Comparison of ENCODE assay signal across 20 cellular contexts in genomic region chr7:139966906-139967305, GRCh38.
A peak's percentile ranks its signal among the peaks of the same experiment; 100 is the strongest.
DNase-seq lines count a peak whose midpoint lies in the region; ATAC-seq, FAIRE-seq and TF ChIP-seq lines count a peak whose summit lies in the region.
"Had no signal": no experiment of that assay in that cellular context is flagged by ENCODE, and none has a peak within 500 bp of the region (broad histone marks: within the 10 kb centered on the region; RNA-seq: fewer than 3 reads in every experiment).

No MANE protein-coding gene starts in this region.

- H4K5ac ChIP-seq in IMR-90 (ENCODE audit: low read depth, low read length) = no peak overlapping the region

- H3K9ac ChIP-seq in IMR-90 (ENCODE audit: low read depth, low read length) = no peak overlapping the region
- H3K9ac ChIP-seq: BLaER1 had no signal

- H4K91ac ChIP-seq in IMR-90 (ENCODE audit: insufficient read depth, low read depth, low read length) = no peak overlapping the region

- H2AFZ ChIP-seq in IMR-90 (replicated peaks; ENCODE audit: low read length, poor library complexity) = no peak overlapping the region
- H2AFZ ChIP-seq: GM23338 had no signal

- H3K14ac ChIP-seq in IMR-90 (replicated peaks; ENCODE audit: low read depth, low read length) = no peak overlapping the region

- no peak overlapping the region for H3K4me2 ChIP-seq in IMR-90 (ENCODE audit: low read depth, low read length)
- H3K4me2 ChIP-seq: BLaER1, GM23338 had no signal

- H3K9me3 ChIP-seq in IMR-90 (ENCODE audit: control insufficient read depth, insufficient read depth, low read length) (no peaks in the 10 kb centered on the region), small intestine (ENCODE audit: control insufficient read depth, low read depth) (no peaks in the 10 kb centered on the region)
- H3K9me3 ChIP-seq: BLaER1, Caco-2, HAP-1 had no signal

- no peak overlapping the region for H3K56ac ChIP-seq in IMR-90 (ENCODE audit: extremely low read depth, insufficient read depth, low read length)

- no peak for TF ChIP-seq POLR2A in IMR-90 (IDR thresholded peaks at IDR 0.05; ENCODE audit: low read depth, low read length)

- intact Hi-C loops in IMR-90 (cut with micrococcal nuclease) (no loop called here), left colon (cut with DNase I, micrococcal nuclease) (no loop called here)

- TF ChIP-seq CTCF in IMR-90 (conservative IDR thresholded peaks at IDR 0.05; ENCODE audit: low read depth, low read length) = no peak

- no TSS peak for BruUV-seq in IMR-90 (replicated peaks; lab: Mats Ljungman, UMichigan)

- H3K27ac ChIP-seq in IMR-90 (ENCODE audit: insufficient read depth, low read length) (no peak overlapping the region), small intestine (ENCODE audit: low read depth in 1 of 2, low read length in 1 of 2) (no peak overlapping the region)
- H3K27ac ChIP-seq: BLaER1, C4-2B had no signal

- POLR2A ChIA-PET in IMR-90 (lab: Charles Lee; ENCODE audit: unreplicated experiment) = no interaction called here

- H4K8ac ChIP-seq in IMR-90 (ENCODE audit: low read depth in 2 of 2, low read length in 2 of 2) = no peak overlapping the region

- H3K4ac ChIP-seq in IMR-90 (ENCODE audit: low read depth, low read length) = no peak overlapping the region

- DNase-seq in IMR-90 (no peak), left colon (no peak), small intestine (peak; percentile 10), SKM-1 (lab: John Stamatoyannopoulos, UW; ENCODE audit: unreplicated experiment) (no peak)
- DNase-seq in stimulated activated CD8-positive, alpha-beta memory T cell treated with anti-CD3 and anti-CD28 coated beads, Interleukin-4, amount 100 ng/mL, for 48 hours = no peak
- no peak for DNase-seq in stimulated activated CD4-positive, alpha-beta T cell treated with anti-CD3 and anti-CD28 coated beads, Interleukin-2, amount 100 ng/mL, for 24 hours
- DNase-seq: Caco-2; CD4-positive, CD25-positive, alpha-beta regulatory T cell; CD8-positive, alpha-beta T cell; DMS153; DND-41; GDM1 had no signal

- H2AK9ac ChIP-seq in IMR-90 (replicated peaks; ENCODE audit: low read depth, low read length, poor library complexity) = no peak overlapping the region

- no peak overlapping the region for H3K18ac ChIP-seq in IMR-90 (ENCODE audit: low read depth, low read length)

- H3K4me1 ChIP-seq in IMR-90 (ENCODE audit: control insufficient read depth, insufficient read depth, low read length) (no peaks in the 10 kb centered on the region), small intestine (ENCODE audit: control insufficient read depth in 2 of 2, insufficient read depth in 1 of 2, low read depth in 1 of 2, low read length in 1 of 2) (no peaks in the 10 kb centered on the region)
- H3K4me1 ChIP-seq: BLaER1, Caco-2 had no signal

- ATAC-seq in IMR-90 (ENCODE audit: low read depth) (no peak), left colon (peak; percentile 45)
- ATAC-seq: CD8-positive, alpha-beta T cell; GM12878 had no signal

- peaks cover 3% of the 10 kb centered on the region for H3K36me3 ChIP-seq in IMR-90 (ENCODE audit: control insufficient read depth, insufficient read depth, low read length)
- H3K36me3 ChIP-seq in small intestine (ENCODE audit: control insufficient read depth in 2 of 2, insufficient read depth in 2 of 2, low read length in 2 of 2) = no peaks in the 10 kb centered on the region
- H3K36me3 ChIP-seq: BLaER1, HAP-1 had no signal

- no peak overlapping the region for H2BK20ac ChIP-seq in IMR-90 (ENCODE audit: low read depth, low read length)

- H2BK15ac ChIP-seq in IMR-90 (ENCODE audit: low read depth, low read length) = no peak overlapping the region; the same call in 2 of the 3 replicates

- 80% methylated on average over 1 of the region's 6 CpGs; no CpG with 5 or more reads in 1 of the 2 experiments for WGBS in IMR-90 (ENCODE audit: extremely low coverage in 2 of 2, insufficient read length in 1 of 2), 2 experiments
- WGBS in small intestine, 3 donors = 83 to 89% (median 88%) methylated on average over 6 of the region's 6 CpGs

- H2BK5ac ChIP-seq in IMR-90 (ENCODE audit: low read depth, low read length, poor library complexity, severe bottlenecking) = no peak overlapping the region

- no peak overlapping the region for H3K4me3 ChIP-seq in IMR-90 (ENCODE audit: insufficient read depth, low read depth, low read length)
- H3K4me3 ChIP-seq in small intestine (ENCODE audit: low read depth in 1 of 2, low read length in 2 of 2) = no peak overlapping the region
- H3K4me3 ChIP-seq: BLaER1, GM12878, GM23338, HAP-1 had no signal

- H2AK5ac ChIP-seq in IMR-90 (ENCODE audit: low read depth, low read length) = peak overlapping the region; percentile 45; the same call in 1 of the 2 replicates

- H3K79me1 ChIP-seq in IMR-90 (ENCODE audit: low read depth in 1 of 2, low read length in 2 of 2) = no peaks in the 10 kb centered on the region

- H3K9me1 ChIP-seq in IMR-90 (ENCODE audit: insufficient read depth, low read length) = no peaks in the 10 kb centered on the region; the same call in 1 of the 2 replicates

- TF ChIP-seq RAD21 in IMR-90 (IDR thresholded peaks at IDR 0.05; ENCODE audit: low read length) = no peak

- FAIRE-seq in small intestine (lab: Jason Lieb, UNC) = no peak
- FAIRE-seq: A204.1, GM12878, GM18507, H54 had no signal

- CTCF ChIA-PET in IMR-90 (lab: Yijun Ruan, JAX) = no interaction called here

- dilution Hi-C loops in IMR-90 (cut with HindIII; ENCODE audit: low sequenced_read_pairs, unreplicated experiment) = no loop called here

- no peak overlapping the region for H2BK120ac ChIP-seq in IMR-90 (ENCODE audit: low read depth, low read length)

- in situ Hi-C loops in IMR-90 (cut with MboI; ENCODE audit: low sequenced_read_pairs) = no loop called here

- H3K27me3 ChIP-seq in IMR-90 (ENCODE audit: control insufficient read depth, insufficient read depth, low read length) (peaks cover 7% of the 10 kb centered on the region), small intestine (ENCODE audit: control insufficient read depth in 2 of 2, insufficient read depth in 2 of 2, low read length in 2 of 2) (no peaks in the 10 kb centered on the region)
- H3K27me3 ChIP-seq: BLaER1 had no signal

- H4K20me1 ChIP-seq in IMR-90 (ENCODE audit: insufficient read depth, low read length) = no peaks in the 10 kb centered on the region
- H4K20me1 ChIP-seq: BLaER1 had no signal

- H3K23ac ChIP-seq in IMR-90 (ENCODE audit: low read depth, low read length) = no peak overlapping the region

TF ChIP-seq in IMR-90, 13 proteins besides CTCF, POLR2A, EP300 and RAD21:
- TF ChIP-seq FOS (IDR thresholded peaks at IDR 0.05; ENCODE audit: low read depth, low read length) (no peak), ELK1 (IDR thresholded peaks at IDR 0.05; ENCODE audit: borderline replicate concordance, low read depth, low read length) (no peak), CHD1 (IDR thresholded peaks at IDR 0.05; ENCODE audit: low read depth, low read length) (no peak), RCOR1 (IDR thresholded peaks at IDR 0.05; ENCODE audit: insufficient replicate concordance, low read length) (no peak), USF2 (IDR thresholded peaks at IDR 0.05; ENCODE audit: low read depth, low read length) (no peak), NFE2L2 (IDR thresholded peaks at IDR 0.05; ENCODE audit: low read depth, low read length) (no peak), BHLHE40 (IDR thresholded peaks at IDR 0.05; ENCODE audit: low read depth, low read length) (no peak), SMC3 (IDR thresholded peaks at IDR 0.05; ENCODE audit: low read depth, low read length) (no peak), MXI1 (IDR thresholded peaks at IDR 0.05; ENCODE audit: borderline replicate concordance, low read depth, low read length) (no peak), MAZ (IDR thresholded peaks at IDR 0.05; ENCODE audit: borderline replicate concordance, low read depth, low read length) (no peak), RFX5 (IDR thresholded peaks at IDR 0.05; ENCODE audit: low read depth, low read length) (no peak), MAFK (IDR thresholded peaks at IDR 0.05; ENCODE audit: low read depth, low read length) (no peak), CEBPB (IDR thresholded peaks at IDR 0.05; ENCODE audit: low read depth, low read length) (no peak)
